Comparison of ENCODE assay signal across 9 cellular contexts in the genomic region with DNA sequence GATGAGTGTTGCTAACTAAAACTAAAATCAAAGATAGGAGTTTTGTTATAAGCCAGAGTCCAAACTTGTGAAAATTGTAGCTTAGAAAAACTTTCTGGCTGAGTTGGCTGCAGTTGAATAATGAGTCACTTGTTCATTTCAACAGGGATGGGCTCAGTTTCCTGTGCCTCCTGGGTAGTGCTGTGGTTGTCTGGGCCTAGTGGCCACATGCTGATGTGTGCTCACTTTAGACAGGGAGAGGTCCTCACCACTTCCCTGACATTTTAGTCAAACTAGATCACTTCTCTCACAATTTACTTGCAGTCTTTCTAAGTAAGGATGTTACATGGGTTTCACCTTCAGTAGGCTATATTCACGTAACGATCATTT. TPM values are rescaled to one million over a fixed set of nuclear protein-coding genes. Genes with fewer than 3 reads are reported as not detected.
A peak's percentile ranks its signal among the peaks of the same experiment; 100 is the strongest.
DNase-seq lines count a peak whose midpoint lies in the region; ATAC-seq and TF ChIP-seq lines count a peak whose summit lies in the region.
"Had no signal": no experiment of that assay in that cellular context is flagged by ENCODE, and none has a peak within 500 bp of the region (broad histone marks: within the 10 kb centered on the region; RNA-seq: fewer than 3 reads in every experiment).

No MANE protein-coding gene starts in this region.

- H3K27me3 ChIP-seq in GM06990 (replicated peaks; ENCODE audit: control insufficient read depth, insufficient read depth, low read length) (no peaks in the 10 kb centered on the region), PC-3 (ENCODE audit: low read length) (no peaks in the 10 kb centered on the region), mammary epithelial cell (ENCODE audit: insufficient read depth, low read length) (no peaks in the 10 kb centered on the region)

- H4K20me1 ChIP-seq in PC-3 (ENCODE audit: low read length) (no peaks in the 10 kb centered on the region), mammary epithelial cell (ENCODE audit: insufficient read depth, low read length) (no peaks in the 10 kb centered on the region)

- no peaks in the 10 kb centered on the region for H3K79me2 ChIP-seq in PC-3 (ENCODE audit: low read length)
- H3K79me2 ChIP-seq in mammary epithelial cell (ENCODE audit: insufficient read depth, low read length) = no peaks in the 10 kb centered on the region

- peak; percentile 27 for DNase-seq in GM06990 (ENCODE audit: extremely low read depth, insufficient read length)
- peak; percentile 55 for DNase-seq in H4 (ENCODE audit: low spot score)
- peak; percentile 71 for DNase-seq in PC-3
- peak; percentile 82 for DNase-seq in mammary epithelial cell
- DNase-seq in sciatic nerve (ENCODE audit: low spot score) = no peak
- DNase-seq in putamen (ENCODE audit: low spot score) = no peak
- no peak for DNase-seq in NCI-H446 treated with DMSO at 0.1 percent for 48 hours (lab: John Stamatoyannopoulos, UW)
- no peak for DNase-seq in inferior parietal cortex (ENCODE audit: extremely low spot score)

- in situ Hi-C loops in mammary epithelial cell (cut with MboI; ENCODE audit: low sequenced_read_pairs in 2 of 2) = no loop called here

- H3K27ac ChIP-seq in PC-3 (ENCODE audit: low read length) (peak overlapping the region; percentile 29), mammary epithelial cell (ENCODE audit: insufficient read depth, low read depth, low read length) (peak overlapping the region; percentile 46)

- BruUV-seq in PC-3 (replicated peaks; lab: Mats Ljungman, UMichigan) (no TSS peak), mammary epithelial cell (replicated peaks; lab: Mats Ljungman, UMichigan) (no TSS peak)

- 97% methylated on average over 2 of the region's 2 CpGs for WGBS in mammary epithelial cell (ENCODE audit: low coverage, missing lambda C conversion rate)

- H3K36me3 ChIP-seq in GM06990 (ENCODE audit: control insufficient read depth, insufficient read depth, low read length) = no peaks in the 10 kb centered on the region
- no peaks in the 10 kb centered on the region for H3K36me3 ChIP-seq in PC-3 (ENCODE audit: low read depth, low read length)
- H3K36me3 ChIP-seq in mammary epithelial cell (ENCODE audit: insufficient read depth, low read length) = no peaks in the 10 kb centered on the region

- POLR2A ChIA-PET in PC-3 (lab: Charles Lee; ENCODE audit: unreplicated experiment) = interaction anchor here (0.6 kb wide), 1 partner anchor 27 kb away, joined by 3 read pairs; no protein-coding TSS in a partner anchor

- H3K4me3 ChIP-seq in GM06990 (replicated peaks; ENCODE audit: low read depth, low read length) (no peak overlapping the region), PC-3 (ENCODE audit: low read length) (no peak overlapping the region), mammary epithelial cell (replicated peaks in 1 of 3; ENCODE audit: insufficient read depth in 1 of 3, low read depth in 2 of 3, low read length in 3 of 3) (no peak overlapping the region)

- CTCF ChIA-PET in PC-3 (lab: Charles Lee) (interaction anchor here (0.6 kb wide), 3 partner anchors 145 to 267 kb away, joined by 3 to 6 read pairs (median 3); no protein-coding TSS in a partner anchor), mammary epithelial cell (lab: Charles Lee; ENCODE audit: low non-redundant PET) (interaction anchor here (0.6 kb wide), 1 partner anchor 1296 kb away, joined by 3 read pairs; no protein-coding TSS in a partner anchor)

- peak; percentile 99 for ATAC-seq in PC-3
- ATAC-seq in sciatic nerve = peak; percentile 52
- ATAC-seq: Panc1 had no signal

- no peak for TF ChIP-seq CTCF in GM06990 (IDR thresholded peaks at IDR 0.05; ENCODE audit: insufficient read depth, low read length, poor library complexity, severe bottlenecking)
- no peak for TF ChIP-seq CTCF in PC-3 (conservative IDR thresholded peaks at IDR 0.05; ENCODE audit: low read depth, low read length)
- no peak for TF ChIP-seq CTCF in mammary epithelial cell (conservative IDR thresholded peaks at IDR 0.05 in 1 of 2, IDR thresholded peaks at IDR 0.05 in 1 of 2; ENCODE audit: extremely low read depth in 1 of 2, insufficient read depth in 1 of 2, low read depth in 1 of 2, low read length in 2 of 2)

- no peaks in the 10 kb centered on the region for H3K9me3 ChIP-seq in PC-3 (ENCODE audit: low read length)
- H3K9me3 ChIP-seq in mammary epithelial cell (replicated peaks; ENCODE audit: insufficient read depth, low read length) = no peaks in the 10 kb centered on the region

- H3K9me2 ChIP-seq in PC-3 (replicated peaks; ENCODE audit: low read length) = no peaks in the 10 kb centered on the region

- peaks cover 12% of the 10 kb centered on the region for H3K4me1 ChIP-seq in PC-3 (ENCODE audit: insufficient read depth, low read length)
- peaks cover 43% of the 10 kb centered on the region for H3K4me1 ChIP-seq in mammary epithelial cell (ENCODE audit: insufficient read depth, low read length)

- H3K9ac ChIP-seq in PC-3 (ENCODE audit: low read length) (no peak overlapping the region), mammary epithelial cell (ENCODE audit: insufficient read depth, low read length) (no peak overlapping the region)

- intact Hi-C loops in PC-3 (cut with micrococcal nuclease) (no loop called here), mammary epithelial cell (cut with micrococcal nuclease) (no loop called here), sciatic nerve (cut with DNase I) (no loop called here)

- dilution Hi-C loops in mammary epithelial cell (cut with HindIII; ENCODE audit: low sequenced_read_pairs) = no loop called here

- H2AFZ ChIP-seq in PC-3 (ENCODE audit: low read length) = peak overlapping the region; percentile 54
- peak overlapping the region; percentile 68 for H2AFZ ChIP-seq in mammary epithelial cell (ENCODE audit: low read depth, low read length)

- peak overlapping the region; percentile 43 for H3K4me2 ChIP-seq in PC-3 (ENCODE audit: low read length)
- H3K4me2 ChIP-seq in mammary epithelial cell (ENCODE audit: insufficient read depth, low read depth, low read length) = peak overlapping the region; percentile 56

- no peaks in the 10 kb centered on the region for H3F3A ChIP-seq in PC-3 (ENCODE audit: low read length, unreplicated experiment)

RNA-seq across cellular contexts. Expression of gene UBE2Q2, which starts 6.3 kb away (rescaled TPM):
- total RNA-seq in H4 (2014; rRNA removed; shearing (Covaris generic)) = 26.5 and 26.8 TPM in 2 replicates
- total RNA-seq in PC-3 (2014; rRNA removed) = 18.5 and 20.3 TPM in 2 replicates
- 10 to 100 TPM; 47.9 to 57.2 TPM for total RNA-seq in mammary epithelial cell
- polyA plus RNA-seq in mammary epithelial cell = 21.5 TPM
- polyA minus RNA-seq in mammary epithelial cell = 22.1 TPM
- total RNA-seq in sciatic nerve = 34.1 TPM

Comparison
In these comparisons a context has a peak if more than half of its experiments do, and no peak if none do; other contexts are left out.
1. DNase-seq: peak in GM06990 (single experiment), H4 (single experiment), PC-3 (single experiment) and mammary epithelial cell (single experiment); none in sciatic nerve (single experiment), putamen (single experiment), NCI-H446 treated with DMSO at 0.1 percent for 48 hours (single experiment) and inferior parietal cortex (single experiment).